Comparison of ENCODE assay signal across 14 cellular contexts in the genomic region with DNA sequence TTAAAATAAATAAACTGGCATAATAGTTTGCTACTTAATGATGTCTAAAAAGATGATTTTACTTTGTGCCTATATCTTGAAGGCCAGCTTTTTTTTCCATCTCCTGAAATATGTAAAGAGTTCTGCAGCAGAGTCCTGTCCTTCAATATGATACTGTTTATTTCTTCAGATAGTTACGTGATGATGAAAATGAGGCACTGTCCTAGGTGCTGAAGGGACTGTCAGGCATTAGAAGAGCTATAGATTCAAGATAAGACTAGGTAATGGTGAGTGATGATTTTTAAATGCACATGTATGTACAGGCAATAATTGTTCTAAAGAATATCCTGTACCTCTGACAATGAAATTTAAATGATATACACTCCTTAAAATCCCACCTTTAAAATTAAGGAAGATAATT.
DNase-seq lines count a peak whose midpoint lies in the region; ATAC-seq, FAIRE-seq and TF ChIP-seq lines count a peak whose summit lies in the region.
"Had no signal": no experiment of that assay in that cellular context is flagged by ENCODE, and none has a peak within 500 bp of the region (broad histone marks: within the 10 kb centered on the region; RNA-seq: fewer than 3 reads in every experiment).

No MANE protein-coding gene starts in this region.

- H3K4me3 ChIP-seq in HepG2 (replicated peaks in 1 of 3; ENCODE audit: insufficient read depth in 1 of 3, low read depth in 2 of 3, low read length in 3 of 3) (no peak overlapping the region), right lobe of liver (no peak overlapping the region), SK-N-MC (no peak overlapping the region), epithelial cell of esophagus (ENCODE audit: low read length) (no peak overlapping the region)

- H2AFZ ChIP-seq in HepG2 (ENCODE audit: low read length), result no peak overlapping the region

- TF ChIP-seq RAD21 in HepG2 (CRISPR knock-in tag; IDR thresholded peaks at IDR 0.05), result no peak

- no peaks in the 10 kb centered on the region for H3K79me2 ChIP-seq in HepG2 (ENCODE audit: insufficient read depth, low read length)

- no peaks in the 10 kb centered on the region for H3K36me3 Mint-ChIP-seq in activated naive CD4-positive, alpha-beta T cell treated with anti-CD3 and anti-CD28 coated beads, Interleukin-2, amount 10 ng/mL, durations not matched to agents 7 days and 5 days
- H3K36me3 Mint-ChIP-seq in stimulated activated memory B cell treated with anti-CD40 and anti-IgM and Interleukin-4, amounts not matched to agents 10 μg/mL and 1 μg/mL and 100 μg/mL, for 72 hours, result no peaks in the 10 kb centered on the region

- 32% methylated on average over 1 of the region's 1 CpG for WGBS in HepG2 (ENCODE audit: low lambda C conversion rate)
- 16% methylated on average over 1 of the region's 1 CpG for WGBS in right lobe of liver (ENCODE audit: insufficient coverage, low coverage, low lambda C conversion rate, missing lambda C conversion rate)

- no TSS peak for BruUV-seq in HepG2 (replicated peaks; lab: Mats Ljungman, UMichigan)

- TF ChIP-seq POLR2A in HepG2 (IDR thresholded peaks at IDR 0.05; ENCODE audit: insufficient read depth in 1 of 2, low read depth in 2 of 2, low read length in 2 of 2) (no peak), right lobe of liver (IDR thresholded peaks at IDR 0.05) (no peak)

- no peaks in the 10 kb centered on the region for H4K20me1 ChIP-seq in HepG2 (ENCODE audit: insufficient read depth, low read length)

- no peaks in the 10 kb centered on the region for H3K27me3 Mint-ChIP-seq in activated naive CD4-positive, alpha-beta T cell treated with anti-CD3 and anti-CD28 coated beads, Interleukin-2, amount 10 ng/mL, durations not matched to agents 7 days and 5 days
- peaks cover under 1% of the 10 kb centered on the region for H3K27me3 Mint-ChIP-seq in stimulated activated memory B cell treated with anti-CD40 and anti-IgM and Interleukin-4, amounts not matched to agents 10 μg/mL and 1 μg/mL and 100 μg/mL, for 72 hours
- H3K27me3 Mint-ChIP-seq: central memory CD8-positive, alpha-beta T cell had no signal

- TF ChIP-seq EP300 in HepG2 (IDR thresholded peaks at IDR 0.05; ENCODE audit: low read depth in 2 of 2, low read length in 2 of 2), result no peak
- TF ChIP-seq EP300 in HepG2 (CRISPR knock-in tag; IDR thresholded peaks at IDR 0.05; ENCODE audit: borderline replicate concordance), result no peak

- CTCF ChIA-PET in HepG2 (lab: Yijun Ruan, JAX; ENCODE audit: low intra/inter-chr PET ratio, low total read pairs), result no interaction called here
- CTCF ChIA-PET in activated naive CD4-positive, alpha-beta T cell treated with anti-CD3 and anti-CD28 coated beads, Interleukin-2, amount 10 ng/mL, durations not matched to agents 7 days and 5 days (lab: Charles Lee), result interaction anchor here (2.1 kb wide), 1 partner anchor 11 kb away, joined by 6 read pairs; no protein-coding TSS in a partner anchor

- TF ChIP-seq CTCF in HepG2 (CRISPR knock-in tag; IDR thresholded peaks at IDR 0.05), result no peak
- no peak for TF ChIP-seq CTCF in right lobe of liver (IDR thresholded peaks at IDR 0.05)
- TF ChIP-seq CTCF in epithelial cell of esophagus (IDR thresholded peaks at IDR 0.05; ENCODE audit: insufficient read depth, low read depth, low read length, missing control alignments), result no peak

- no peak overlapping the region for H3K4me2 ChIP-seq in HepG2 (ENCODE audit: low read depth, low read length)

- H3K9ac ChIP-seq in HepG2 (ENCODE audit: insufficient read depth, low read depth, low read length), result no peak overlapping the region
- no peak overlapping the region for H3K9ac ChIP-seq in SK-N-MC (ENCODE audit: insufficient read length)

- ATAC-seq in HepG2, result no peak
- ATAC-seq in right lobe of liver, result no peak
- ATAC-seq in GM19035 (IDR thresholded peaks at IDR 0.05; ENCODE audit: unreplicated experiment), result no peak
- ATAC-seq in stimulated activated memory B cell treated with anti-CD40 and anti-IgM and Interleukin-4, amounts not matched to agents 10 μg/mL and 1 μg/mL and 100 μg/mL, for 72 hours, result no peak

- no peaks in the 10 kb centered on the region for H3K36me3 ChIP-seq in HepG2 (replicated peaks in 1 of 2; ENCODE audit: control insufficient read depth in 1 of 2, insufficient read depth in 2 of 2, low read length in 2 of 2)
- H3K36me3 ChIP-seq in right lobe of liver, result no peaks in the 10 kb centered on the region
- H3K36me3 ChIP-seq in SK-N-MC (ENCODE audit: insufficient read depth, low read length), result no peaks in the 10 kb centered on the region

- H3K4me1 ChIP-seq in HepG2 (ENCODE audit: insufficient read depth, low read length) (no peaks in the 10 kb centered on the region), right lobe of liver (no peaks in the 10 kb centered on the region)

- intact Hi-C loops in HepG2 (cut with micrococcal nuclease; ENCODE audit: unreplicated experiment) (no loop called here), right lobe of liver (cut with DNase I) (no loop called here)

- no peak overlapping the region for H3K27ac Mint-ChIP-seq in activated naive CD4-positive, alpha-beta T cell treated with anti-CD3 and anti-CD28 coated beads, Interleukin-2, amount 10 ng/mL, durations not matched to agents 7 days and 5 days
- H3K27ac Mint-ChIP-seq in stimulated activated memory B cell treated with anti-CD40 and anti-IgM and Interleukin-4, amounts not matched to agents 10 μg/mL and 1 μg/mL and 100 μg/mL, for 72 hours, result no peak overlapping the region

- FAIRE-seq in HepG2 (lab: Jason Lieb, UNC), result no peak

- H3K4me1 Mint-ChIP-seq in activated naive CD4-positive, alpha-beta T cell treated with anti-CD3 and anti-CD28 coated beads, Interleukin-2, amount 10 ng/mL, durations not matched to agents 7 days and 5 days, result no peaks in the 10 kb centered on the region
- H3K4me1 Mint-ChIP-seq in stimulated activated memory B cell treated with anti-CD40 and anti-IgM and Interleukin-4, amounts not matched to agents 10 μg/mL and 1 μg/mL and 100 μg/mL, for 72 hours, result peaks cover 4% of the 10 kb centered on the region
- H3K4me1 Mint-ChIP-seq: central memory CD8-positive, alpha-beta T cell had no signal

- DNase-seq in HepG2 (ENCODE audit: low spot score) (no peak), right lobe of liver (no peak), SK-N-MC (ENCODE audit: low read depth, low spot score) (peak; percentile 40), epithelial cell of esophagus (ENCODE audit: low read depth) (peak; percentile 72)
- no peak for DNase-seq in activated T-cell treated with anti-CD3 and anti-CD28 coated beads, Interleukin-2, amount 50 U/mL, for 1 hour
- no peak for DNase-seq in activated naive CD4-positive, alpha-beta T cell treated with anti-CD3 and anti-CD28 coated beads, Interleukin-2, amount 10 ng/mL, durations not matched to agents 7 days and 5 days
- DNase-seq: activated CD4-positive, alpha-beta T cell treated with anti-CD3 and anti-CD28 coated beads for 1 hour; H7; NCI-H187 treated with DMSO at 0.1 percent for 48 hours; posterior cingulate gyrus; SW 1271 had no signal

- in situ Hi-C loops in HepG2 (cut with HindIII; ENCODE audit: extremely low pct_ligation_motif_present, low pct_unique_long_range_greater_than_20kb), result no loop called here

- H3K9me3 ChIP-seq in HepG2 (ENCODE audit: low read length) (no peaks in the 10 kb centered on the region), right lobe of liver (no peaks in the 10 kb centered on the region), SK-N-MC (ENCODE audit: low read depth, low read length) (no peaks in the 10 kb centered on the region)

- H3K27ac ChIP-seq in HepG2 (ENCODE audit: extremely low read length, insufficient read depth, low read length) (no peak overlapping the region), right lobe of liver (no peak overlapping the region), SK-N-MC (no peak overlapping the region)

- no peak overlapping the region for H3K4me3 Mint-ChIP-seq in activated naive CD4-positive, alpha-beta T cell treated with anti-CD3 and anti-CD28 coated beads, Interleukin-2, amount 10 ng/mL, durations not matched to agents 7 days and 5 days
- H3K4me3 Mint-ChIP-seq in stimulated activated memory B cell treated with anti-CD40 and anti-IgM and Interleukin-4, amounts not matched to agents 10 μg/mL and 1 μg/mL and 100 μg/mL, for 72 hours, result no peak overlapping the region
- H3K4me3 Mint-ChIP-seq: central memory CD8-positive, alpha-beta T cell had no signal

- H3K27me3 ChIP-seq in HepG2 (ENCODE audit: control insufficient read depth in 1 of 2, insufficient read depth in 2 of 2, low read length in 2 of 2) (no peaks in the 10 kb centered on the region), right lobe of liver (no peaks in the 10 kb centered on the region)

- POLR2A ChIA-PET in HepG2 (lab: Yijun Ruan, JAX), result no interaction called here

- peaks cover 2% of the 10 kb centered on the region for H3K9me3 Mint-ChIP-seq in activated naive CD4-positive, alpha-beta T cell treated with anti-CD3 and anti-CD28 coated beads, Interleukin-2, amount 10 ng/mL, durations not matched to agents 7 days and 5 days
- H3K9me3 Mint-ChIP-seq in stimulated activated memory B cell treated with anti-CD40 and anti-IgM and Interleukin-4, amounts not matched to agents 10 μg/mL and 1 μg/mL and 100 μg/mL, for 72 hours, result peaks cover 5% of the 10 kb centered on the region
- H3K9me3 Mint-ChIP-seq: central memory CD8-positive, alpha-beta T cell had no signal

TF ChIP-seq in HepG2, 621 proteins besides CTCF, POLR2A, EP300 and RAD21 (continues in another document):
- TF ChIP-seq MIER2 (CRISPR knock-in tag; IDR thresholded peaks at IDR 0.05), result peak; percentile 88
- TF ChIP-seq, protein P1, sequence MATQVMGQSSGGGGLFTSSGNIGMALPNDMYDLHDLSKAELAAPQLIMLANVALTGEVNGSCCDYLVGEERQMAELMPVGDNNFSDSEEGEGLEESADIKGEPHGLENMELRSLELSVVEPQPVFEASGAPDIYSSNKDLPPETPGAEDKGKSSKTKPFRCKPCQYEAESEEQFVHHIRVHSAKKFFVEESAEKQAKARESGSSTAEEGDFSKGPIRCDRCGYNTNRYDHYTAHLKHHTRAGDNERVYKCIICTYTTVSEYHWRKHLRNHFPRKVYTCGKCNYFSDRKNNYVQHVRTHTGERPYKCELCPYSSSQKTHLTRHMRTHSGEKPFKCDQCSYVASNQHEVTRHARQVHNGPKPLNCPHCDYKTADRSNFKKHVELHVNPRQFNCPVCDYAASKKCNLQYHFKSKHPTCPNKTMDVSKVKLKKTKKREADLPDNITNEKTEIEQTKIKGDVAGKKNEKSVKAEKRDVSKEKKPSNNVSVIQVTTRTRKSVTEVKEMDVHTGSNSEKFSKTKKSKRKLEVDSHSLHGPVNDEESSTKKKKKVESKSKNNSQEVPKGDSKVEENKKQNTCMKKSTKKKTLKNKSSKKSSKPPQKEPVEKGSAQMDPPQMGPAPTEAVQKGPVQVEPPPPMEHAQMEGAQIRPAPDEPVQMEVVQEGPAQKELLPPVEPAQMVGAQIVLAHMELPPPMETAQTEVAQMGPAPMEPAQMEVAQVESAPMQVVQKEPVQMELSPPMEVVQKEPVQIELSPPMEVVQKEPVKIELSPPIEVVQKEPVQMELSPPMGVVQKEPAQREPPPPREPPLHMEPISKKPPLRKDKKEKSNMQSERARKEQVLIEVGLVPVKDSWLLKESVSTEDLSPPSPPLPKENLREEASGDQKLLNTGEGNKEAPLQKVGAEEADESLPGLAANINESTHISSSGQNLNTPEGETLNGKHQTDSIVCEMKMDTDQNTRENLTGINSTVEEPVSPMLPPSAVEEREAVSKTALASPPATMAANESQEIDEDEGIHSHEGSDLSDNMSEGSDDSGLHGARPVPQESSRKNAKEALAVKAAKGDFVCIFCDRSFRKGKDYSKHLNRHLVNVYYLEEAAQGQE (IDR thresholded peaks at IDR 0.05; ENCODE audit: borderline replicate concordance in 1 of 2, low read depth in 1 of 2, low read length in 2 of 2), result peak; percentile 31 to 91

Comparison
In these comparisons a context has a peak if more than half of its experiments do, and no peak if none do; other contexts are left out.
1. DNase-seq: peak in SK-N-MC (single experiment) and epithelial cell of esophagus (single experiment); none in HepG2 (single experiment), right lobe of liver (0 of 3), activated T-cell treated with anti-CD3 and anti-CD28 coated beads, Interleukin-2, amount 50 U/mL, for 1 hour (single experiment) and activated naive CD4-positive, alpha-beta T cell treated with anti-CD3 and anti-CD28 coated beads, Interleukin-2, amount 10 ng/mL, durations not matched to agents 7 days and 5 days (single experiment).